ENCODE assay signal across 21 cellular contexts in the genomic region with DNA sequence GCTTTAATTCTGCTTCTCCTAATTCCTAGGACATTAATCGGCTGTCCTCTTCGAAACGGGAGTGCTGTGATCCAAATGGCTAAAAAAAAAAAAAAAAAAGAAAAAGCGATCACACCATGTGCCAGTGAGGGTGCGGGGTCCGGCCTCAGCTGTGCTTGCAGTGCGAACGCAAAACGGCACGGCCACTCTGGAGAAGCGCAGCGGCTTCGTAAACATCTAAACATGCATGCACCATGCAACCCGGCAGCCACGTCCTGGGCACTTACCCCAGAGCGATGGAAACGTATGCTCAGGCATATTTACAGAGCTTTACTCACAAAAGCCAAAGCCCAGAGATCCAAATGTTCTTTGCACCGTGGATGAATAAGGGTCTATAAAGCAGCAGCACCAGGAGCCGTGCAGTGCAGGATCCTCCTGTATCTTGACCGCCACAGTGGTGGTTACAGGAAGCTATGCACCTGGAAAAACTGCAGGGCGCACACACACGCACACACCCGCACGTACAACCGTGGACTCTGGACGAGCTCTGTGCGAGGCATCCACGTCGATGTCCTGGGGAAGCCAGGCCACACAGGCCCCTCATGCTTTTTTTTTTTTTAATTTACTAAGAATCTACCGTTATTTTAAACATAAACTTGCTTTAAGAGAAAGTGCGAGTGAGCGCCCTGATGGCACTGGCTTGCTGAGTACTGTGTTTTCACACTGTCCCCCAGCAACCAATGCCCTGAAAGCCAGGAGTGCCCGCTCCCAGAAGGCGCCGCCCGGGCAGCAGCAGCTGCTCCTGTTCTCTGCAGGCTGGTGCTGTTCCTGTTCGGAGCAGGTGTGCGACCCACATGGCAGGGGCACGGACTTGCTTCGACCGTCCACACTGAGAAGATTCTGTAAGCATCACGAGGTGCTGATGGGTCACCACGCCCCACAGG. TPM values are rescaled to one million over a fixed set of nuclear protein-coding genes. Genes with fewer than 3 reads are reported as not detected.
"Had no signal": no experiment of that assay in that cellular context is flagged by ENCODE, and none has a peak within 500 bp of the region (broad histone marks: within the 10 kb centered on the region; RNA-seq: fewer than 3 reads in every experiment).

No MANE protein-coding gene starts in this region.

- H3K27me3 ChIP-seq: body of pancreas, foreskin keratinocyte, neural progenitor cell, transverse colon had no signal

- ATAC-seq: activated naive CD4-positive, alpha-beta T cell treated with anti-CD3 and anti-CD28 coated beads, Interleukin-2, amount 50 U/mL, for 72 hours; body of pancreas; foreskin keratinocyte; WTC11 had no signal

- H2AFZ ChIP-seq: neural progenitor cell, parathyroid adenoma had no signal

- H3K27ac ChIP-seq: body of pancreas, foreskin keratinocyte, neural progenitor cell, parathyroid adenoma, transverse colon had no signal

- DNase-seq: activated CD4-positive, alpha-beta memory T cell treated with anti-CD3 and anti-CD28 coated beads, Interleukin-2, amount 10 ng/mL, durations not matched to agents 7 days and 5 days; activated CD4-positive, alpha-beta T cell treated with anti-CD3 and anti-CD28 coated beads for 4 hours; activated effector memory CD4-positive, alpha-beta T cell treated with anti-CD3 and anti-CD28 coated beads, Interleukin-2, amount 50 U/mL, for 16 hours; activated T-cell treated with anti-CD3 and anti-CD28 coated beads, Interleukin-2, amount 50 U/mL, for 48 hours; amniotic stem cell; body of pancreas; central memory CD4-positive, alpha-beta T cell; effector memory CD4-positive, alpha-beta T cell; foreskin keratinocyte; retina; small intestine; stimulated activated CD4-positive, alpha-beta T cell treated with anti-CD3 and anti-CD28 coated beads, Interleukin-4, amount 100 ng/mL, for 4 hours; stimulated activated CD8-positive, alpha-beta memory T cell treated with anti-CD3 and anti-CD28 coated beads, Interleukin-4, amount 100 ng/mL, for 48 hours; stimulated activated naive CD4-positive, alpha-beta T cell treated with Interleukin-2 at 50 U/mL for 16 hours; SW 1271; transverse colon had no signal

- H3K9ac ChIP-seq: neural progenitor cell, parathyroid adenoma had no signal

- H3K36me3 ChIP-seq: neural progenitor cell, transverse colon had no signal

- FAIRE-seq: small intestine, TTC549 had no signal

- H3K4me1 ChIP-seq: body of pancreas, foreskin keratinocyte, neural progenitor cell, parathyroid adenoma, transverse colon had no signal

- H3K4me2 ChIP-seq: neural progenitor cell had no signal

- H3K9me3 ChIP-seq: body of pancreas, transverse colon had no signal

- H3K4me3 ChIP-seq: body of pancreas, neural progenitor cell, transverse colon had no signal

RNA-seq across cellular contexts. Expression of a gene that starts 25.0 kb away (rescaled TPM):
- total RNA-seq: activated naive CD4-positive, alpha-beta T cell treated with anti-CD3 and anti-CD28 coated beads, Interleukin-2, amount 50 U/mL, for 72 hours had no signal
